In the genomic region with DNA sequence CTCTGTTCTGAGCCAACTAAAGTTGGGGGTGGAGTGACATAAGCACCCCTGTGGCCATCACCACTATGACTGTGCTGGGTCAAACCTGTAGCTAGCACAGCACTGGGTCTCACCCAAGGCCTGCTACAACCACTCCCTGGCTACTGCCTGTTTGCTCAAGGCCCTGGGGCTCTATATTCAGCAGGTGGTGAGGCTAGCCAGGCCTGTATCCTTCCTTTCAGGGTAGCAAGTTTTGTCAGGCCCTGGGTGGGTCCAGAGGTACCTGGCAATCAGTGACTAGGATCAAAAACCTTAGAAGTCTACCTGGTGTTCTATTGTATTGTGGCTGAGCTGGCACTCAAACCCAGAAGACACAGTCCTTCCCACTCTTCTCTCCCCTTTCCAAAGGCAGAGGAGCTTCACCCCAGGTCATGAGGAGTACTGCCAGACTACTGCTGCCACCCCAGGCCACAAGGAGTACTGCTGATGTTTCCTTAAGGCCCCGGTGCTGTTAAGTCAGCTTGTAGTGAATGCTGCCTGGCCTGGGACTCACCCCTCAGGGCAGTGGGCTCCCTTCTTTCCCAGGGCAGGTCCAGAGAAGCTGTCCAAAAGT, we compare ENCODE assay signal across 9 cellular contexts.
DNase-seq lines count a peak whose midpoint lies in the region; ATAC-seq and TF ChIP-seq lines count a peak whose summit lies in the region.
"Had no signal": no experiment of that assay in that cellular context is flagged by ENCODE, and none has a peak within 500 bp of the region (broad histone marks: within the 10 kb centered on the region; RNA-seq: fewer than 3 reads in every experiment).

No MANE protein-coding gene starts in this region.

- no peak overlapping the region for H3K27ac ChIP-seq in RWPE1
- no peak overlapping the region for H3K27ac ChIP-seq in substantia nigra (ENCODE audit: low read depth, low read length, poor library complexity, severe bottlenecking)

- no peaks in the 10 kb centered on the region for H3K4me1 Mint-ChIP-seq in activated naive CD4-positive, alpha-beta T cell treated with anti-CD3 and anti-CD28 coated beads for 36 hours (ENCODE audit: low read depth)
- no peaks in the 10 kb centered on the region for H3K4me1 Mint-ChIP-seq in type B pancreatic cell (ENCODE audit: unreplicated experiment)

- peak; percentile 16 for DNase-seq in activated naive CD4-positive, alpha-beta T cell treated with anti-CD3 and anti-CD28 coated beads for 36 hours
- no peak for DNase-seq in activated naive CD4-positive, alpha-beta T cell (lab: John Stamatoyannopoulos, UW)
- DNase-seq in RWPE1 (ENCODE audit: low spot score), result no peak
- DNase-seq in type B pancreatic cell (ENCODE audit: extremely low spot score, unreplicated experiment), result no peak
- DNase-seq in substantia nigra (lab: John Stamatoyannopoulos, UW), result no peak
- no peak for DNase-seq in globus pallidus (ENCODE audit: low spot score)
- no peak for DNase-seq in stimulated activated CD4-positive, alpha-beta T cell treated with anti-CD3 and anti-CD28 coated beads, Interleukin-4, amount 100 ng/mL, for 1 hour
- DNase-seq: NCI-H1092 treated with DMSO at 0.1 percent for 48 hours had no signal

- intact Hi-C loops in activated naive CD4-positive, alpha-beta T cell treated with anti-CD3 and anti-CD28 coated beads for 36 hours (cut with micrococcal nuclease), result no loop called here

- no peak overlapping the region for H3K4me3 Mint-ChIP-seq in activated naive CD4-positive, alpha-beta T cell treated with anti-CD3 and anti-CD28 coated beads for 36 hours
- no peak overlapping the region for H3K4me3 Mint-ChIP-seq in type B pancreatic cell

- POLR2A ChIA-PET in RWPE1 (lab: Yijun Ruan, JAX; ENCODE audit: low non-redundant PET), result no interaction called here

- ATAC-seq in HG02938 (IDR thresholded peaks at IDR 0.05; ENCODE audit: unreplicated experiment), result peak; percentile 87

- no peaks in the 10 kb centered on the region for H3K36me3 Mint-ChIP-seq in activated naive CD4-positive, alpha-beta T cell treated with anti-CD3 and anti-CD28 coated beads for 36 hours (ENCODE audit: low read depth)
- H3K36me3 Mint-ChIP-seq in type B pancreatic cell, result no peaks in the 10 kb centered on the region

- peaks cover 11% of the 10 kb centered on the region for H3K27me3 Mint-ChIP-seq in activated naive CD4-positive, alpha-beta T cell treated with anti-CD3 and anti-CD28 coated beads for 36 hours (ENCODE audit: low read depth)
- peaks cover 2% of the 10 kb centered on the region for H3K27me3 Mint-ChIP-seq in type B pancreatic cell

- peak; percentile 12; the same call in 1 of the 2 replicates for TF ChIP-seq CTCF in RWPE1 (conservative IDR thresholded peaks at IDR 0.05; ENCODE audit: low read depth)
- peak; percentile 55 for TF ChIP-seq CTCF in type B pancreatic cell (conservative IDR thresholded peaks at IDR 0.05)

- CTCF ChIA-PET in activated naive CD4-positive, alpha-beta T cell treated with anti-CD3 and anti-CD28 coated beads for 36 hours (lab: Charles Lee), result interaction anchor here (0.7 to 1.2 kb wide), 4 partner anchors 14 to 236 kb away, joined by 3 to 4 read pairs (median 3); no protein-coding TSS in a partner anchor
- CTCF ChIA-PET in RWPE1 (lab: Yijun Ruan, JAX), result interaction anchor here (0.6 to 1.1 kb wide), 2 partner anchors 13 to 171 kb away, joined by 3 to 4 read pairs; partner anchors contain the start of gene IGSF11

- no peaks in the 10 kb centered on the region for H3K9me3 Mint-ChIP-seq in activated naive CD4-positive, alpha-beta T cell treated with anti-CD3 and anti-CD28 coated beads for 36 hours
- H3K9me3 Mint-ChIP-seq in type B pancreatic cell, result no peaks in the 10 kb centered on the region

- H3K27ac Mint-ChIP-seq in activated naive CD4-positive, alpha-beta T cell treated with anti-CD3 and anti-CD28 coated beads for 36 hours, result no peak overlapping the region
- no peak overlapping the region for H3K27ac Mint-ChIP-seq in type B pancreatic cell
